24 cellular contexts compared by ENCODE assay signal in genomic region chr11:113871331-113871730, GRCh38. TPM values are rescaled to one million over a fixed set of nuclear protein-coding genes. Genes with fewer than 3 reads are reported as not detected.
DNase-seq lines count a peak whose midpoint lies in the region; ATAC-seq and TF ChIP-seq lines count a peak whose summit lies in the region.
"Had no signal": no experiment of that assay in that cellular context is flagged by ENCODE, and none has a peak within 500 bp of the region (broad histone marks: within the 10 kb centered on the region; RNA-seq: fewer than 3 reads in every experiment).

No MANE protein-coding gene starts in this region.

- no peak overlapping the region for H4K5ac ChIP-seq in H9 (ENCODE audit: insufficient read length, low read depth, low read length)

- TF ChIP-seq CTCF in H9 (conservative IDR thresholded peaks at IDR 0.05), result no peak
- TF ChIP-seq CTCF in OCI-LY7 (conservative IDR thresholded peaks at IDR 0.05; ENCODE audit: low read length), result no peak
- no peak for TF ChIP-seq CTCF in esophagus muscularis mucosa (IDR thresholded peaks at IDR 0.05)
- no peak for TF ChIP-seq CTCF in nephron progenitor cell (IDR thresholded peaks at IDR 0.05)

- H3K9ac ChIP-seq in H9 (ENCODE audit: extremely low read depth, insufficient read length, low read length), result peak overlapping the region; percentile 35

- BruUV-seq in OCI-LY7 (replicated peaks; lab: Mats Ljungman, UMichigan), result no TSS peak

- no peak overlapping the region for H2BK12ac ChIP-seq in H9 (ENCODE audit: insufficient read length, low read depth, low read length)

- H2AK5ac ChIP-seq in H9 (ENCODE audit: insufficient read length, low read length), result no peak overlapping the region

- H3K79me1 ChIP-seq in H9 (ENCODE audit: insufficient read depth, low read depth, low read length, poor library complexity, severe bottlenecking), result peaks cover 6% of the 10 kb centered on the region

- no peak overlapping the region for H3K56ac ChIP-seq in H9 (ENCODE audit: insufficient read length, low read depth, low read length)

- H3K14ac ChIP-seq in H9 (ENCODE audit: insufficient read depth, low read length), result no peak overlapping the region

- no peak for TF ChIP-seq POLR2A in esophagus muscularis mucosa (IDR thresholded peaks at IDR 0.05; ENCODE audit: low read depth)

- POLR2A ChIA-PET in OCI-LY7 (lab: Charles Lee), result no interaction called here

- intact Hi-C loops in OCI-LY7 (cut with micrococcal nuclease; ENCODE audit: unreplicated experiment), result loop anchor here (10.0 kb wide), 1 partner anchor 533 kb away; the partner anchor contains the start of genes C11orf71 and RBM7
- intact Hi-C loops in esophagus muscularis mucosa (cut with DNase I), result no loop called here

- H3K27ac ChIP-seq in H9 (ENCODE audit: insufficient read length, low read depth, low read length), result no peak overlapping the region
- H3K27ac ChIP-seq in OCI-LY7 (ENCODE audit: low read depth, low read length, poor library complexity, severe bottlenecking), result no peak overlapping the region
- H3K27ac ChIP-seq in esophagus muscularis mucosa (replicated peaks in 1 of 4), result peak overlapping the region; percentile 10 to 95 (median 56)
- H3K27ac ChIP-seq: brain microvascular endothelial cell had no signal

- no peak overlapping the region for H2BK120ac ChIP-seq in H9 (ENCODE audit: low read depth, low read length, poor library complexity, severe bottlenecking)

- H4K8ac ChIP-seq in H9 (replicated peaks; ENCODE audit: insufficient read length, low read depth, low read length), result no peak overlapping the region

- H3K4me3 Mint-ChIP-seq in H9, result 0 out of 5 replicates have a peak overlapping the region, but pooled peaks of 1 of the 2 experiments have one; percentile 5
- H3K4me3 Mint-ChIP-seq in nephron progenitor cell, result peak overlapping the region; percentile 25
- H3K4me3 Mint-ChIP-seq: dendritic cell treated with granulocyte-macrophage colony-stimulating factor and Interleukin-4, amounts not matched to agents 40 ng/mL and 50 ng/mL, for 4 days had no signal

- H3K9me2 ChIP-seq in OCI-LY7 (ENCODE audit: insufficient read depth, low read length), result no peaks in the 10 kb centered on the region

- H3K9me3 ChIP-seq in H9 (ENCODE audit: control insufficient read depth, low read depth, low read length), result no peaks in the 10 kb centered on the region
- H3K9me3 ChIP-seq in OCI-LY7 (ENCODE audit: low read length), result no peaks in the 10 kb centered on the region
- no peaks in the 10 kb centered on the region for H3K9me3 ChIP-seq in esophagus muscularis mucosa
- no peaks in the 10 kb centered on the region for H3K9me3 ChIP-seq in HAP-1
- H3K9me3 ChIP-seq: gastroesophageal sphincter, MG63 had no signal

- H3K27me3 ChIP-seq in H9 (ENCODE audit: insufficient read depth, low read length) (no peaks in the 10 kb centered on the region), esophagus muscularis mucosa (no peaks in the 10 kb centered on the region), HAP-1 (ENCODE audit: low read depth) (no peaks in the 10 kb centered on the region)
- H3K27me3 ChIP-seq: brain microvascular endothelial cell, gastroesophageal sphincter, MG63 had no signal

- no peak overlapping the region for H3K18ac ChIP-seq in H9 (ENCODE audit: insufficient read length, low read depth, low read length)

- H3K23me2 ChIP-seq in H9 (ENCODE audit: insufficient read length, low read depth, low read length, poor library complexity, severe bottlenecking), result peaks cover 10% of the 10 kb centered on the region

- peak overlapping the region; percentile 6 for H3K4me2 ChIP-seq in H9 (ENCODE audit: insufficient read depth, insufficient read length, low read length)
- 0 out of 2 replicates have a peak overlapping the region, but pooled peaks have one; percentile 12 for H3K4me2 ChIP-seq in OCI-LY7 (ENCODE audit: low read length)

- no peak overlapping the region for H3K23ac ChIP-seq in H9 (ENCODE audit: insufficient read length, low read depth, low read length)

- H3K4ac ChIP-seq in H9 (ENCODE audit: low read depth, low read length), result no peak overlapping the region

- no peak overlapping the region for H2BK15ac ChIP-seq in H9 (ENCODE audit: low read depth, low read length)

- TF ChIP-seq EP300 in esophagus muscularis mucosa (IDR thresholded peaks at IDR 0.05), result no peak

- H3K27me3 Mint-ChIP-seq in H9 (ENCODE audit: low read depth), result no peaks in the 10 kb centered on the region
- H3K27me3 Mint-ChIP-seq in nephron progenitor cell (ENCODE audit: low read depth, poor library complexity), result peaks cover 3% of the 10 kb centered on the region
- H3K27me3 Mint-ChIP-seq: dendritic cell treated with granulocyte-macrophage colony-stimulating factor and Interleukin-4, amounts not matched to agents 40 ng/mL and 50 ng/mL, for 4 days had no signal

- DNase-seq in H9 (no peak), OCI-LY7 (ENCODE audit: low spot score) (no peak), esophagus muscularis mucosa (ENCODE audit: extremely low spot score) (no peak), nephron progenitor cell (no peak), iPS-NIHi11 (ENCODE audit: low spot score) (no peak), HAP-1 (ENCODE audit: low spot score in 2 of 2) (no peak), NCI-H1092 (lab: John Stamatoyannopoulos, UW) (no peak)
- DNase-seq: activated CD4-positive, alpha-beta T cell treated with anti-CD3 and anti-CD28 coated beads for 48 hours; brain microvascular endothelial cell; left colon; MG63; NCI-H146; NCI-H748 treated with DMSO at 0.1 percent for 48 hours; OCI-M1; SHP77 treated with DMSO at 0.1 percent for 48 hours; stimulated activated CD8-positive, alpha-beta memory T cell treated with anti-CD3 and anti-CD28 coated beads, Interleukin-4, amount 100 ng/mL, for 48 hours had no signal

- H4K20me1 ChIP-seq in H9 (ENCODE audit: control insufficient read depth, insufficient read depth, insufficient read length) (no peaks in the 10 kb centered on the region), OCI-LY7 (ENCODE audit: insufficient read depth, low read length) (0 out of 2 replicates have a peak, but pooled peaks cover 4% of the 10 kb centered on the region)

- H2AFZ ChIP-seq in H9 (ENCODE audit: low read length), result no peak overlapping the region
- H2AFZ ChIP-seq in OCI-LY7 (ENCODE audit: low read length), result no peak overlapping the region

- H3K4me3 ChIP-seq in OCI-LY7 (ENCODE audit: low read depth, low read length, poor library complexity, severe bottlenecking) (no peak overlapping the region), esophagus muscularis mucosa (no peak overlapping the region), HAP-1 (no peak overlapping the region)
- H3K4me3 ChIP-seq: gastroesophageal sphincter, MG63 had no signal

- in situ Hi-C loops in HAP-1 (cut with MboI; ENCODE audit: low sequenced_read_pairs), result no loop called here

- H3K36me3 ChIP-seq in OCI-LY7 (ENCODE audit: insufficient read depth, low read length) (peaks cover 39% of the 10 kb centered on the region), esophagus muscularis mucosa (peaks cover 0 to 10% (median 3%) of the 10 kb centered on the region in 4 donors), HAP-1 (replicated peaks) (no peaks in the 10 kb centered on the region; the same call in none of the 2 replicates)
- H3K36me3 ChIP-seq: brain microvascular endothelial cell, MG63 had no signal

- no peak for ATAC-seq in HG03139 (IDR thresholded peaks at IDR 0.05; ENCODE audit: unreplicated experiment)
- ATAC-seq: gastroesophageal sphincter, left colon had no signal

- CTCF ChIA-PET in OCI-LY7 (lab: Charles Lee; ENCODE audit: unreplicated experiment), result no interaction called here

- peaks cover 6% of the 10 kb centered on the region for H3K4me1 ChIP-seq in H9 (ENCODE audit: insufficient read depth, low read length)
- H3K4me1 ChIP-seq in OCI-LY7 (ENCODE audit: insufficient read depth, low read length, poor library complexity, severe bottlenecking), result peaks cover 27% of the 10 kb centered on the region
- H3K4me1 ChIP-seq in esophagus muscularis mucosa, result peaks cover 22 to 50% (median 47%) of the 10 kb centered on the region in 4 donors
- peaks cover 18% of the 10 kb centered on the region for H3K4me1 ChIP-seq in HAP-1

- H3T11ph ChIP-seq in H9 (ENCODE audit: low read length), result no peak overlapping the region

- no peaks in the 10 kb centered on the region for H3K9me3 Mint-ChIP-seq in H9
- peaks cover 4% of the 10 kb centered on the region for H3K9me3 Mint-ChIP-seq in nephron progenitor cell
- H3K9me3 Mint-ChIP-seq: activated T-helper 2 cell treated with anti-CD3 and anti-CD28 coated beads, Interferon-gamma antibody, Interleukin-2, Interleukin-4, amounts not matched to agents 10 μg/mL and 5 μg/mL and 100 μg/mL, durations not matched to agents 14 hours and 24 hours and 36 hours; dendritic cell treated with granulocyte-macrophage colony-stimulating factor and Interleukin-4, amounts not matched to agents 40 ng/mL and 50 ng/mL, for 4 days had no signal

- no peak overlapping the region for H2BK5ac ChIP-seq in H9 (ENCODE audit: insufficient read length, low read length)

- no peak overlapping the region for H2BK20ac ChIP-seq in H9 (ENCODE audit: low read depth, low read length, poor library complexity, severe bottlenecking)

- H3K4me1 Mint-ChIP-seq in H9, result peaks cover 42 to 50% of the 10 kb centered on the region in 2 experiments
- peaks cover 55% of the 10 kb centered on the region for H3K4me1 Mint-ChIP-seq in nephron progenitor cell

- H4K91ac ChIP-seq in H9 (ENCODE audit: insufficient read length, low read depth, low read length), result no peak overlapping the region

- WGBS in H9 (ENCODE audit: extremely low coverage, insufficient read length, low lambda C conversion rate), result no CpG with 5 or more reads among the region's 3 CpGs
- WGBS in esophagus muscularis mucosa, result 80% methylated on average over 3 of the region's 3 CpGs

- H3K79me2 ChIP-seq in H9 (ENCODE audit: insufficient read depth, low read length) (peaks cover 52% of the 10 kb centered on the region), OCI-LY7 (ENCODE audit: insufficient read depth, low read depth, low read length) (peaks cover 18% of the 10 kb centered on the region; the same call in 1 of the 2 replicates)

- H3K36me3 Mint-ChIP-seq in H9 (ENCODE audit: insufficient read depth in 1 of 3, low read depth in 3 of 3), result peaks cover 28 to 63% (median 55%) of the 10 kb centered on the region in 3 experiments
- peaks cover 62% of the 10 kb centered on the region for H3K36me3 Mint-ChIP-seq in nephron progenitor cell (ENCODE audit: low read depth)

- H3K27ac Mint-ChIP-seq in H9 (peak overlapping the region in 1 of 3 experiments; percentile 31; a peak in 2 of 7 replicates), nephron progenitor cell (peak overlapping the region; percentile 14)
- H3K27ac Mint-ChIP-seq: activated T-helper 2 cell treated with anti-CD3 and anti-CD28 coated beads, Interferon-gamma antibody, Interleukin-2, Interleukin-4, amounts not matched to agents 10 μg/mL and 5 μg/mL and 100 μg/mL, durations not matched to agents 14 hours and 24 hours and 36 hours; dendritic cell treated with granulocyte-macrophage colony-stimulating factor and Interleukin-4, amounts not matched to agents 40 ng/mL and 50 ng/mL, for 4 days had no signal

RNA-seq across cellular contexts. Expression of gene USP28, which starts 4.0 kb away (rescaled TPM):
- total RNA-seq in H9 (2021) (98.8 and 107 TPM in 2 replicates), OCI-LY7 (2022) (32.6 and 37.1 TPM in 2 replicates), esophagus muscularis mucosa (10 to 100 TPM; 25.2 to 45.9 (median 35.3) TPM)
- 26.8 and 36.8 TPM in 2 replicates for total RNA-seq in OCI-LY7 (2014; rRNA removed; shearing (Covaris generic))

RNA-seq across cellular contexts. Expression of gene HTR3B, which starts 33.3 kb away (rescaled TPM):
- total RNA-seq in H9 (2021) (not detected in 2 replicates), OCI-LY7 (2022) (not detected in 2 replicates), esophagus muscularis mucosa (not detected)
- not detected in 2 replicates for total RNA-seq in OCI-LY7 (2014; rRNA removed; shearing (Covaris generic))
- total RNA-seq: activated T-helper 2 cell treated with anti-CD3 and anti-CD28 coated beads, Interferon-gamma antibody, Interleukin-2, Interleukin-4, amounts not matched to agents 10 μg/mL and 5 μg/mL and 100 μg/mL, durations not matched to agents 14 hours and 24 hours and 36 hours; Daoy; gastroesophageal sphincter; left colon; renal cortical epithelial cell; subcutaneous adipose tissue; ureter had no signal

Comparison
In these comparisons a context has a peak if more than half of its experiments do, and no peak if none do; other contexts are left out.
1. H3K27ac ChIP-seq: peak in esophagus muscularis mucosa (4 of 4); none in H9 (single experiment) and OCI-LY7 (single experiment).